In genomic region chr17:5837055-5837491, GRCh38 we compare ENCODE assay signal across 16 cellular contexts.
DNase-seq lines count a peak whose midpoint lies in the region; ATAC-seq and FAIRE-seq lines count a peak whose summit lies in the region.
"Had no signal": no experiment of that assay in that cellular context is flagged by ENCODE, and none has a peak within 500 bp of the region (broad histone marks: within the 10 kb centered on the region; RNA-seq: fewer than 3 reads in every experiment).

No MANE protein-coding gene starts in this region.

- FAIRE-seq in RCC 7860 (lab: Jason Lieb, UNC): peak; percentile 85

- peak; percentile 96 for ATAC-seq in esophagus mucosa
- ATAC-seq in GM19467 (IDR thresholded peaks at IDR 0.05; ENCODE audit: unreplicated experiment): no peak
- ATAC-seq: activated T-cell treated with anti-CD3 and anti-CD28 coated beads, Interleukin-2, amount 50 U/mL, for 72 hours; left lung; WTC11 had no signal

- DNase-seq in GM03348 (ENCODE audit: low spot score): peak; percentile 28
- DNase-seq in RCC 7860 (ENCODE audit: low spot score): peak; percentile 85
- DNase-seq in myocyte (ENCODE audit: low read depth): peak; percentile 10
- no peak for DNase-seq in DMS 273 (lab: John Stamatoyannopoulos, UW; ENCODE audit: unreplicated experiment)
- no peak for DNase-seq in NCI-H2171 treated with DMSO at 0.1 percent for 48 hours (lab: John Stamatoyannopoulos, UW)
- DNase-seq in activated naive CD4-positive, alpha-beta T cell treated with Interleukin-2 at 50 U/mL for 16 hours: no peak
- DNase-seq: activated T-cell treated with anti-CD3 and anti-CD28 coated beads, Interleukin-2, amount 50 U/mL, for 72 hours; CD4-positive, alpha-beta memory T cell; left lung; MM.1S; occipital lobe; SHP77; stimulated activated naive CD4-positive, alpha-beta T cell treated with Interleukin-2 at 50 U/mL for 16 hours had no signal

Comparison
In these comparisons a context has a peak if more than half of its experiments do, and no peak if none do; other contexts are left out.
1. DNase-seq: peak in GM03348 (single experiment), RCC 7860 (single experiment) and myocyte (single experiment); none in DMS 273 (single experiment), NCI-H2171 treated with DMSO at 0.1 percent for 48 hours (single experiment) and activated naive CD4-positive, alpha-beta T cell treated with Interleukin-2 at 50 U/mL for 16 hours (single experiment).